18 cellular contexts compared by ENCODE assay signal in genomic region chr3:108645364-108645763, GRCh38.
"Had no signal": no experiment of that assay in that cellular context is flagged by ENCODE, and none has a peak within 500 bp of the region (broad histone marks: within the 10 kb centered on the region; RNA-seq: fewer than 3 reads in every experiment).

No MANE protein-coding gene starts in this region.

- H3K4me3 ChIP-seq: heart left ventricle, mucosa of descending colon, spleen, tibial artery, upper lobe of left lung, uterus had no signal

- H3K9me3 ChIP-seq: heart left ventricle, mucosa of descending colon, neutrophil, spleen, tibial artery, upper lobe of left lung, uterus had no signal

- H3K27ac ChIP-seq: heart left ventricle, neutrophil, spleen, tibial artery, upper lobe of left lung, uterus had no signal

- H3K27me3 ChIP-seq: heart left ventricle, neutrophil, spleen, tibial artery, upper lobe of left lung, uterus had no signal

- FAIRE-seq: endometrium, frontal cortex, islet of Langerhans had no signal

- H3K36me3 ChIP-seq: neutrophil, uterus had no signal

- H3K4me1 ChIP-seq: heart left ventricle, spleen, tibial artery, upper lobe of left lung, uterus had no signal

- DNase-seq: effector memory CD4-positive, alpha-beta T cell; heart left ventricle; hippocampal formation; kidney glomerular epithelial cell; mucosa of descending colon; naive thymus-derived CD8-positive, alpha-beta T cell; posterior cingulate gyrus; spleen; stimulated activated CD4-positive, alpha-beta T cell treated with anti-CD3 and anti-CD28 coated beads, Interleukin-15, amount 100 ng/mL, for 24 hours; stimulated activated CD4-positive, alpha-beta T cell treated with anti-CD3 and anti-CD28 coated beads, Interleukin-1b, Interleukin-23, amount 100 ng/mL, for 48 hours; stimulated activated CD4-positive, alpha-beta T cell treated with anti-CD3 and anti-CD28 coated beads, Interleukin-4, amount 100 ng/mL, for 24 hours; tibial artery; upper lobe of left lung; uterus had no signal
